Comparison of ENCODE assay signal across 14 cellular contexts in the genomic region with DNA sequence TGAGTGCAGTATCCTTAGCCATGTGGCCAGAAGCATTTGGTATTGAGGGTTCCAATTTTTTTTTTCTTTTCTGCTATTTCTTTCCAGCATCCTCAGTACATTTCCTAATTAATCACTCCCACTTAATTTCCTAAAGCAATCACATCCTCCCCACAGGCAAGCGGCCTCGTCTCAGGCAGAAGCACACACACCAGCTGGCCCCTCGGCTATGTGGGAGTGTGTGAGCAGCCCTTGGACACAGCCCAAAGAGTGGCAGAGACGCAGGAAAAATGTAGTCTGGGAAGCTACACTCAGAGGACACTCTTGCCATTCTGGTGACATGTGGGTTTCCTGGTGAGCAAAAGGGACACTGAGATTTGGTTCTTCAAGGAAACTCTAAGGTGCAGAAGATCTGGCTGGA.
DNase-seq lines count a peak whose midpoint lies in the region; ATAC-seq, FAIRE-seq and TF ChIP-seq lines count a peak whose summit lies in the region.
"Had no signal": no experiment of that assay in that cellular context is flagged by ENCODE, and none has a peak within 500 bp of the region (broad histone marks: within the 10 kb centered on the region; RNA-seq: fewer than 3 reads in every experiment).

No MANE protein-coding gene starts in this region.

- DNase-seq in NCI-H1694 treated with DMSO at 0.1 percent for 48 hours (lab: John Stamatoyannopoulos, UW), result peak; percentile 52
- peak; percentile 83 for DNase-seq in left kidney (ENCODE audit: low read depth, low spot score)
- peak; percentile 49 for DNase-seq in superior temporal gyrus (ENCODE audit: extremely low spot score)
- no peak for DNase-seq in RCC 7860 (ENCODE audit: low spot score)
- DNase-seq in midbrain (lab: John Stamatoyannopoulos, UW), result no peak
- DNase-seq: DMS153, EL, H7, KG1, NCI-H1092, NCI-H187 treated with DMSO at 0.1 percent for 48 hours, NCI-H510A had no signal

- no peak for FAIRE-seq in RCC 7860 (lab: Jason Lieb, UNC)

- ATAC-seq in SK-N-SH treated with all-trans-retinoic acid at 6 μM for 48 hours (peak; percentile 49; the same call in 1 of the 3 replicates), HG02840 (IDR thresholded peaks at IDR 0.05; ENCODE audit: low FRiP score, unreplicated experiment) (no peak)

TF ChIP-seq in SK-N-SH treated with all-trans-retinoic acid at 6 μM for 48 hours, 23 proteins besides CTCF, POLR2A, EP300 and RAD21:
- no peak for TF ChIP-seq OSR1 (CRISPR knock-in tag; IDR thresholded peaks at IDR 0.05)
- no peak for TF ChIP-seq ISL1 (CRISPR knock-in tag; IDR thresholded peaks at IDR 0.05)
- no peak for TF ChIP-seq ZNF565 (CRISPR knock-in tag; conservative IDR thresholded peaks at IDR 0.05; ENCODE audit: low read depth)
- TF ChIP-seq GLIS3 (CRISPR knock-in tag; IDR thresholded peaks at IDR 0.05), result no peak
- TF ChIP-seq, protein P1, sequence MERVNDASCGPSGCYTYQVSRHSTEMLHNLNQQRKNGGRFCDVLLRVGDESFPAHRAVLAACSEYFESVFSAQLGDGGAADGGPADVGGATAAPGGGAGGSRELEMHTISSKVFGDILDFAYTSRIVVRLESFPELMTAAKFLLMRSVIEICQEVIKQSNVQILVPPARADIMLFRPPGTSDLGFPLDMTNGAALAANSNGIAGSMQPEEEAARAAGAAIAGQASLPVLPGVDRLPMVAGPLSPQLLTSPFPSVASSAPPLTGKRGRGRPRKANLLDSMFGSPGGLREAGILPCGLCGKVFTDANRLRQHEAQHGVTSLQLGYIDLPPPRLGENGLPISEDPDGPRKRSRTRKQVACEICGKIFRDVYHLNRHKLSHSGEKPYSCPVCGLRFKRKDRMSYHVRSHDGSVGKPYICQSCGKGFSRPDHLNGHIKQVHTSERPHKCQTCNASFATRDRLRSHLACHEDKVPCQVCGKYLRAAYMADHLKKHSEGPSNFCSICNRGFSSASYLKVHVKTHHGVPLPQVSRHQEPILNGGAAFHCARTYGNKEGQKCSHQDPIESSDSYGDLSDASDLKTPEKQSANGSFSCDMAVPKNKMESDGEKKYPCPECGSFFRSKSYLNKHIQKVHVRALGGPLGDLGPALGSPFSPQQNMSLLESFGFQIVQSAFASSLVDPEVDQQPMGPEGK (CRISPR knock-in tag; IDR thresholded peaks at IDR 0.05; ENCODE audit: borderline replicate concordance), result no peak
- TF ChIP-seq, protein P2, sequence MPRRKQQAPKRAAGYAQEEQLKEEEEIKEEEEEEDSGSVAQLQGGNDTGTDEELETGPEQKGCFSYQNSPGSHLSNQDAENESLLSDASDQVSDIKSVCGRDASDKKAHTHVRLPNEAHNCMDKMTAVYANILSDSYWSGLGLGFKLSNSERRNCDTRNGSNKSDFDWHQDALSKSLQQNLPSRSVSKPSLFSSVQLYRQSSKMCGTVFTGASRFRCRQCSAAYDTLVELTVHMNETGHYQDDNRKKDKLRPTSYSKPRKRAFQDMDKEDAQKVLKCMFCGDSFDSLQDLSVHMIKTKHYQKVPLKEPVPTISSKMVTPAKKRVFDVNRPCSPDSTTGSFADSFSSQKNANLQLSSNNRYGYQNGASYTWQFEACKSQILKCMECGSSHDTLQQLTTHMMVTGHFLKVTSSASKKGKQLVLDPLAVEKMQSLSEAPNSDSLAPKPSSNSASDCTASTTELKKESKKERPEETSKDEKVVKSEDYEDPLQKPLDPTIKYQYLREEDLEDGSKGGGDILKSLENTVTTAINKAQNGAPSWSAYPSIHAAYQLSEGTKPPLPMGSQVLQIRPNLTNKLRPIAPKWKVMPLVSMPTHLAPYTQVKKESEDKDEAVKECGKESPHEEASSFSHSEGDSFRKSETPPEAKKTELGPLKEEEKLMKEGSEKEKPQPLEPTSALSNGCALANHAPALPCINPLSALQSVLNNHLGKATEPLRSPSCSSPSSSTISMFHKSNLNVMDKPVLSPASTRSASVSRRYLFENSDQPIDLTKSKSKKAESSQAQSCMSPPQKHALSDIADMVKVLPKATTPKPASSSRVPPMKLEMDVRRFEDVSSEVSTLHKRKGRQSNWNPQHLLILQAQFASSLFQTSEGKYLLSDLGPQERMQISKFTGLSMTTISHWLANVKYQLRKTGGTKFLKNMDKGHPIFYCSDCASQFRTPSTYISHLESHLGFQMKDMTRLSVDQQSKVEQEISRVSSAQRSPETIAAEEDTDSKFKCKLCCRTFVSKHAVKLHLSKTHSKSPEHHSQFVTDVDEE (CRISPR knock-in tag; IDR thresholded peaks at IDR 0.05), result peak; percentile 41; the same call in 1 of the 2 replicates

Comparison
In these comparisons a context has a peak if more than half of its experiments do, and no peak if none do; other contexts are left out.
1. DNase-seq: peak in NCI-H1694 treated with DMSO at 0.1 percent for 48 hours (single experiment), left kidney (single experiment) and superior temporal gyrus (single experiment); none in RCC 7860 (single experiment) and midbrain (single experiment).